In genomic region chr19:16880884-16881554, GRCh38 we compare ENCODE assay signal across 25 cellular contexts. TPM values are rescaled to one million over a fixed set of nuclear protein-coding genes. Genes with fewer than 3 reads are reported as not detected.
DNase-seq lines count a peak whose midpoint lies in the region; ATAC-seq, FAIRE-seq and TF ChIP-seq lines count a peak whose summit lies in the region.
"Had no signal": no experiment of that assay in that cellular context is flagged by ENCODE, and none has a peak within 500 bp of the region (broad histone marks: within the 10 kb centered on the region; RNA-seq: fewer than 3 reads in every experiment).

No MANE protein-coding gene starts in this region.

- TF ChIP-seq POLR2A in K562 (conservative IDR thresholded peaks at IDR 0.05) = no peak
- no peak for TF ChIP-seq POLR2A in testis (IDR thresholded peaks at IDR 0.05)
- TF ChIP-seq POLR2A in thyroid gland (IDR thresholded peaks at IDR 0.05) = no peak

- H4K20me1 ChIP-seq in K562 (replicated peaks; ENCODE audit: control insufficient read depth, insufficient read depth, low read length) = no peaks in the 10 kb centered on the region

- H3K27me3 ChIP-seq in K562 (ENCODE audit: control insufficient read depth in 2 of 2, insufficient read depth in 2 of 2, low read length in 2 of 2) (no peaks in the 10 kb centered on the region), testis (no peaks in the 10 kb centered on the region), thyroid gland (no peaks in the 10 kb centered on the region)
- H3K27me3 ChIP-seq: BE2C had no signal

- 85% methylated on average over 7 of the region's 8 CpGs for whole genome bisulfite sequencing in K562 (ENCODE audit: insufficient coverage, low coverage, missing lambda C conversion rate)
- WGBS in testis, 2 donors = 69 to 81% methylated on average over 5 to 8 of the region's 8 CpGs
- WGBS in thyroid gland, 2 donors = 90 to 94% methylated on average over 4 of the region's 8 CpGs

- TF ChIP-seq RAD21 in K562 (CRISPR knock-in tag; conservative IDR thresholded peaks at IDR 0.05 in 1 of 2, IDR thresholded peaks at IDR 0.05 in 1 of 2) = no peak

- H3K27me3 Mint-ChIP-seq in nephron progenitor cell (ENCODE audit: low read depth, poor library complexity) = peaks cover 3% of the 10 kb centered on the region
- H3K27me3 Mint-ChIP-seq: CD4-positive, CD25-positive, alpha-beta regulatory T cell; IgD-negative memory B cell had no signal

- intact Hi-C loops in K562 (cut with micrococcal nuclease) = no loop called here
- intact Hi-C loops in testis (cut with DNase I; ENCODE audit: low total_unique reads) = no loop called here
- intact Hi-C loops in thyroid gland (cut with DNase I) = no loop called here

- no peak for FAIRE-seq in K562 (lab: Jason Lieb, UNC)
- FAIRE-seq: A204.1, GM12891, GM19239, H1, HTR-8/SVneo had no signal

- no TSS peak for BruUV-seq in K562 (replicated peaks; lab: Mats Ljungman, UMichigan)

- H3K9me3 ChIP-seq in K562 (replicated peaks; ENCODE audit: control insufficient read depth, insufficient read depth, low read depth, low read length) (peaks cover 13% of the 10 kb centered on the region), testis (no peaks in the 10 kb centered on the region), thyroid gland (no peaks in the 10 kb centered on the region)
- H3K9me3 ChIP-seq: BE2C had no signal

- peaks cover 25% of the 10 kb centered on the region for H3K9me3 Mint-ChIP-seq in nephron progenitor cell

- H3K27ac ChIP-seq in RWPE1 = peak overlapping the region; percentile 51
- no peak overlapping the region for H3K27ac ChIP-seq in K562 (ENCODE audit: extremely low read depth, low read depth, low read length)
- peak overlapping the region; percentile 66 to 74 for H3K27ac ChIP-seq in testis
- H3K27ac ChIP-seq in thyroid gland = peak overlapping the region in 1 of 3 donors; percentile 15

- no peak for TF ChIP-seq EP300 in K562 (IDR thresholded peaks at IDR 0.05; ENCODE audit: low read length)

- in situ Hi-C loops in K562 (cut with MboI) = no loop called here

- H3K4me1 Mint-ChIP-seq in nephron progenitor cell = no peaks in the 10 kb centered on the region
- H3K4me1 Mint-ChIP-seq: CD8-positive, alpha-beta memory T cell; H9 had no signal

- POLR2A ChIA-PET in RWPE1 (lab: Yijun Ruan, JAX; ENCODE audit: low non-redundant PET) (no interaction called here), K562 (lab: Yijun Ruan, JAX) (no interaction called here)

- no peaks in the 10 kb centered on the region for H3K79me2 ChIP-seq in K562 (ENCODE audit: control insufficient read depth, insufficient read depth, low read length)

- no peak for ATAC-seq in K562

- CTCF ChIA-PET in RWPE1 (lab: Yijun Ruan, JAX) = no interaction called here
- CTCF ChIA-PET in K562 (lab: Yijun Ruan, JAX; ENCODE audit: low intra/inter-chr PET ratio) = no interaction called here

- H3K4me2 ChIP-seq in K562 (ENCODE audit: insufficient read depth, low read length) = no peak overlapping the region

- H3K9me1 ChIP-seq in K562 (ENCODE audit: control insufficient read depth, insufficient read depth, low read length) = no peaks in the 10 kb centered on the region

- H2AFZ ChIP-seq in K562 (ENCODE audit: low read depth, low read length) = no peak overlapping the region

- H3K4me1 ChIP-seq in K562 (replicated peaks in 1 of 2; ENCODE audit: control insufficient read depth in 2 of 2, insufficient read depth in 2 of 2, low read length in 2 of 2) = peaks cover 0 to 9% of the 10 kb centered on the region in 2 experiments; a peak in 2 of 5 replicates
- peaks cover 16% of the 10 kb centered on the region for H3K4me1 ChIP-seq in testis
- peaks cover 0 to 10% of the 10 kb centered on the region in 2 donors for H3K4me1 ChIP-seq in thyroid gland
- H3K4me1 ChIP-seq: BE2C had no signal

- no peak overlapping the region for H3K9ac ChIP-seq in K562 (ENCODE audit: insufficient read depth in 1 of 2, low read depth in 2 of 2, low read length in 2 of 2)

- no peak for DNase-seq in RWPE1 (ENCODE audit: low spot score)
- no peak for DNase-seq in K562 (ENCODE audit: extremely low read depth in 1 of 4, low spot score in 3 of 4)
- DNase-seq in nephron progenitor cell = no peak
- no peak for DNase-seq in testis
- no peak for DNase-seq in OCI-M1 (lab: John Stamatoyannopoulos, UW)
- DNase-seq in thyroid gland = no peak
- no peak for DNase-seq in GM03348 (ENCODE audit: low spot score)
- DNase-seq: ACHN; BE2C; C1 segment of cervical spinal cord; CD4-positive, CD25-positive, alpha-beta regulatory T cell; CD8-positive, alpha-beta memory T cell; COR-L47; DMS 273 treated with DMSO at 0.1 percent for 48 hours; DMS53; DND-41; EL; H9 had no signal

- H3K4me3 ChIP-seq in K562 = no peak overlapping the region
- H3K4me3 ChIP-seq in testis = no peak overlapping the region
- H3K4me3 ChIP-seq in thyroid gland (replicated peaks in 1 of 3) = no peak overlapping the region

- peak overlapping the region; percentile 68 for H3K27ac Mint-ChIP-seq in nephron progenitor cell
- H3K27ac Mint-ChIP-seq: CD4-positive, CD25-positive, alpha-beta regulatory T cell; IgD-negative memory B cell had no signal

- peaks cover 50% of the 10 kb centered on the region for H3K36me3 Mint-ChIP-seq in nephron progenitor cell (ENCODE audit: low read depth)

- H3K36me3 ChIP-seq in K562 (ENCODE audit: control insufficient read depth, insufficient read depth, low read length) (peaks cover 43% of the 10 kb centered on the region; the same call in 2 of the 3 replicates), testis (ENCODE audit: low read depth, missing control alignments) (no peaks in the 10 kb centered on the region), thyroid gland (peaks cover 36 to 37% of the 10 kb centered on the region in 2 donors)

- no peak overlapping the region for H3K4me3 Mint-ChIP-seq in nephron progenitor cell
- H3K4me3 Mint-ChIP-seq: CD4-positive, CD25-positive, alpha-beta regulatory T cell; CD8-positive, alpha-beta memory T cell; H9 had no signal

- TF ChIP-seq CTCF in RWPE1 (conservative IDR thresholded peaks at IDR 0.05; ENCODE audit: low read depth) (no peak), K562 (IDR thresholded peaks at IDR 0.05 in 2 of 3, conservative IDR thresholded peaks at IDR 0.05 in 1 of 3; ENCODE audit: insufficient read depth in 2 of 3, low read depth in 1 of 3, low read length in 3 of 3) (no peak), nephron progenitor cell (IDR thresholded peaks at IDR 0.05) (no peak), testis (IDR thresholded peaks at IDR 0.05) (no peak), thyroid gland (IDR thresholded peaks at IDR 0.05) (no peak)

TF ChIP-seq in K562, 482 proteins besides CTCF, POLR2A, EP300 and RAD21:
- no peak for TF ChIP-seq IRF2 (CRISPR knock-in tag; IDR thresholded peaks at IDR 0.05)
- TF ChIP-seq, protein P1, sequence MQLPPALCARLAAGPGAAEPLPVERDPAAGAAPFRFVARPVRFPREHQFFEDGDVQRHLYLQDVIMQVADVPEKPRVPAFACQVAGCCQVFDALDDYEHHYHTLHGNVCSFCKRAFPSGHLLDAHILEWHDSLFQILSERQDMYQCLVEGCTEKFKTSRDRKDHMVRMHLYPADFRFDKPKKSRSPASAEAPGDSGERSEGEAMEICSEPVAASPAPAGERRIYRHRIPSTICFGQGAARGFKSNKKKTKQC (CRISPR knock-in tag; IDR thresholded peaks at IDR 0.05) = no peak
- TF ChIP-seq POLR2G (IDR thresholded peaks at IDR 0.05; ENCODE audit: low read depth, low read length) = peak; percentile 52; the same call in 1 of the 2 replicates

RNA-seq across cellular contexts. Expression of gene F2RL3, which starts 7.8 kb away (rescaled TPM):
- total RNA-seq in K562 (2011; cell fraction: chromatin; rRNA removed; ENCODE audit: low replicate concordance) = 16.8 and 60.7 TPM in 2 replicates
- total RNA-seq in K562 (2011; cell fraction: nucleolus; rRNA removed) = 53.0 and 74.2 TPM in 2 replicates
- 25.8 and 31.3 TPM in 2 replicates for total RNA-seq in K562 (2011; cell fraction: nucleoplasm; rRNA removed)
- total RNA-seq in K562 (2014; rRNA removed) (23.4 and 29.5 TPM in 2 replicates), K562 (2014; rRNA removed; fragmentation: Illumina TruSeq; extraction: Trizol) (10.7 and 11.0 TPM in 2 replicates), K562 (2015; rRNA removed; fragmentation: Illumina TruSeq; extraction: Trizol) (11.9 and 12.1 TPM in 2 replicates), K562 (2021) (27.6 and 29.0 TPM in 2 replicates), testis (1 to 10 TPM; 4.6 to 6.9 TPM), thyroid gland (10 to 100 TPM in 3 of 4 donors, 1 to 10 TPM in 1; 9.9 to 44.2 (median 12.6) TPM)
- polyA plus RNA-seq in K562 (2011; rRNA removed) (7.2 and 9.9 TPM in 2 replicates), K562 (2014; fragmentation: Illumina TruSeq; extraction: Trizol) (12.3 and 13.4 TPM in 2 replicates), K562 (2014; fragmentation: Nextera tagmentation; extraction: Ambion mirVana) (1 to 10 TPM; 1.4 to 5.0 TPM), K562 (2014; rRNA removed) (20.9 and 22.0 TPM in 2 replicates), testis (ENCODE audit: insufficient read depth, low read depth, low replicate concordance) (4.4 TPM)
- polyA plus RNA-seq in K562 (2011; cell fraction: cytosol; rRNA removed) = 10.5 and 59.1 TPM in 2 replicates
- 4.8 and 12.6 TPM in 2 replicates for polyA plus RNA-seq in K562 (2011; cell fraction: nucleus; rRNA removed)
- polyA plus RNA-seq in K562 (2012) = 15.6 and 20.7 TPM in 2 replicates
- 3.2 and 7.2 TPM in 2 replicates for polyA minus RNA-seq in K562 (2011; rRNA and poly(A)+ RNA removed)
- polyA minus RNA-seq in K562 (2011; cell fraction: cytosol; rRNA and poly(A)+ RNA removed) = 8.0 and 13.6 TPM in 2 replicates
- polyA minus RNA-seq in K562 (2011; cell fraction: nucleus; rRNA and poly(A)+ RNA removed) = 12.3 and 14.5 TPM in 2 replicates
- total RNA-seq: CD8-positive, alpha-beta memory T cell; G401; H1; H9 had no signal
- polyA plus RNA-seq: CD4-positive, CD25-positive, alpha-beta regulatory T cell; CD8-positive, alpha-beta memory T cell; H1 had no signal

RNA-seq across cellular contexts. Expression of gene SIN3B, which starts 51.8 kb away (rescaled TPM):
- total RNA-seq in K562 (2011; cell fraction: chromatin; rRNA removed; ENCODE audit: low replicate concordance) = 134 and 224 TPM in 2 replicates
- total RNA-seq in K562 (2011; cell fraction: nucleolus; rRNA removed) = 88.7 and 97.6 TPM in 2 replicates
- total RNA-seq in K562 (2011; cell fraction: nucleoplasm; rRNA removed) = 90.3 and 105 TPM in 2 replicates
- total RNA-seq in K562 (2014; rRNA removed) (12.0 and 13.6 TPM in 2 replicates), K562 (2014; rRNA removed; fragmentation: Illumina TruSeq; extraction: Trizol) (8.2 and 9.9 TPM in 2 replicates), K562 (2015; rRNA removed; fragmentation: Illumina TruSeq; extraction: Trizol) (14.2 and 14.3 TPM in 2 replicates), K562 (2021) (34.2 and 34.6 TPM in 2 replicates), testis (100 to 1,000 TPM; 231 to 283 TPM), thyroid gland (10 to 100 TPM; 33.6 to 65.9 (median 47.6) TPM)
- polyA plus RNA-seq in K562 (2011; rRNA removed) (19.3 and 21.6 TPM in 2 replicates), K562 (2014; fragmentation: Illumina TruSeq; extraction: Trizol) (18.9 and 20.7 TPM in 2 replicates), K562 (2014; fragmentation: Nextera tagmentation; extraction: Ambion mirVana) (under 1 TPM; 0.51 to 0.66 TPM), K562 (2014; rRNA removed) (29.5 and 30.6 TPM in 2 replicates), testis (ENCODE audit: insufficient read depth, low read depth, low replicate concordance) (70.6 TPM)
- polyA plus RNA-seq in K562 (2011; cell fraction: cytosol; rRNA removed) = 12.3 and 15.1 TPM in 2 replicates
- 88.5 and 135 TPM in 2 replicates for polyA plus RNA-seq in K562 (2011; cell fraction: nucleus; rRNA removed)
- polyA plus RNA-seq in K562 (2012) = 22.5 and 27.9 TPM in 2 replicates
- polyA minus RNA-seq in K562 (2011; rRNA and poly(A)+ RNA removed) = 16.0 and 16.9 TPM in 2 replicates
- 10.8 and 18.7 TPM in 2 replicates for polyA minus RNA-seq in K562 (2011; cell fraction: cytosol; rRNA and poly(A)+ RNA removed)
- 37.4 and 46.9 TPM in 2 replicates for polyA minus RNA-seq in K562 (2011; cell fraction: nucleus; rRNA and poly(A)+ RNA removed)
